Comparison of ENCODE assay signal across 11 cellular contexts in the genomic region with DNA sequence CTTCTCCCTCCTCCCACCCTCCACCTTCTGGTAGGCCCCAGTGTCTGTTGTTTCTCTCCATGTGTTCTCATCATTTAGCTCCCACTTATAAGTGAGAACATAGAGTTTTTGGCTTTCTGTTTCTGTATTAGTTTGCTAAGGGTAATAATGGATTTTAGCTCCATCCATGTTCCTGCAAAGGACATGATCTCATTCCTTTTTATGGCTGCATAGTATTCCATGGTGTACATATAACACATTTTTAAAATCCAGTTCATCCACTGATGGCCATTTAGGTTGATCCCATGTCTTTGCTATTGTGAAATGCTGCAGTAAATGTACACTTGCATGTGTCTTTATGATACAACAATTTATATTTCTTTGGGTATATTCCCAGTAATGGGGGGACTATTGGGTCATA.
"Had no signal": no experiment of that assay in that cellular context is flagged by ENCODE, and none has a peak within 500 bp of the region (broad histone marks: within the 10 kb centered on the region; RNA-seq: fewer than 3 reads in every experiment).

No MANE protein-coding gene starts in this region.

- H3K4me2 ChIP-seq: GM23338 had no signal

- H3K4me1 ChIP-seq: HAP-1 had no signal

- H2AFZ ChIP-seq: GM23248, GM23338 had no signal

- FAIRE-seq: H1, H54 had no signal

- H3K27ac ChIP-seq: GM23248 had no signal

- ATAC-seq: GM23338, HCT116 had no signal

- H3K36me3 ChIP-seq: HAP-1 had no signal

- H3K9ac ChIP-seq: GM23248 had no signal

- H3K4me3 ChIP-seq: GM23248, GM23338, HAP-1 had no signal

- DNase-seq: GM23248, GOT3, H7, H9, HCEC 1CT, HFFc6 had no signal
